26 cellular contexts compared by ENCODE assay signal in genomic region chr3:5239602-5240001, GRCh38. TPM values are rescaled to one million over a fixed set of nuclear protein-coding genes. Genes with fewer than 3 reads are reported as not detected.
A peak's percentile ranks its signal among the peaks of the same experiment; 100 is the strongest.
DNase-seq lines count a peak whose midpoint lies in the region; ATAC-seq and TF ChIP-seq lines count a peak whose summit lies in the region.
"Had no signal": no experiment of that assay in that cellular context is flagged by ENCODE, and none has a peak within 500 bp of the region (broad histone marks: within the 10 kb centered on the region; RNA-seq: fewer than 3 reads in every experiment).

No MANE protein-coding gene starts in this region.

- CTCF ChIA-PET in activated CD8-positive, alpha-beta T cell treated with anti-CD3 and anti-CD28 coated beads for 36 hours (lab: Charles Lee) = no interaction called here
- CTCF ChIA-PET in activated CD8-positive, alpha-beta T cell treated with anti-CD3 and anti-CD28 coated beads, Interleukin-2, amount 10 ng/mL, durations not matched to agents 7 days and 5 days (lab: Charles Lee) = no interaction called here

- no peaks in the 10 kb centered on the region for H3K27me3 Mint-ChIP-seq in activated CD8-positive, alpha-beta T cell treated with anti-CD3 and anti-CD28 coated beads for 36 hours
- H3K27me3 Mint-ChIP-seq in activated CD8-positive, alpha-beta T cell treated with anti-CD3 and anti-CD28 coated beads, Interleukin-2, amount 10 ng/mL, durations not matched to agents 7 days and 5 days (ENCODE audit: low read depth) = no peaks in the 10 kb centered on the region
- H3K27me3 Mint-ChIP-seq: activated naive CD4-positive, alpha-beta T cell treated with anti-CD3 and anti-CD28 coated beads, Interleukin-2, amount 50 U/mL, for 24 hours; brain; dendritic cell treated with granulocyte-macrophage colony-stimulating factor and Interleukin-4, amounts not matched to agents 40 ng/mL and 50 ng/mL, for 4 days had no signal

- H2BK120ac ChIP-seq in mesendoderm (ENCODE audit: low read depth, low read length) = no peak overlapping the region

- no peak overlapping the region for H3K23ac ChIP-seq in mesendoderm (ENCODE audit: low read length)

- H2AK5ac ChIP-seq in mesendoderm (ENCODE audit: low read length) = no peak overlapping the region

- no peaks in the 10 kb centered on the region for H3K9me3 ChIP-seq in hepatocyte (ENCODE audit: low read depth)

- peaks cover 6% of the 10 kb centered on the region for H3K4me1 Mint-ChIP-seq in activated CD8-positive, alpha-beta T cell treated with anti-CD3 and anti-CD28 coated beads for 36 hours (ENCODE audit: low read depth)
- no peaks in the 10 kb centered on the region for H3K4me1 Mint-ChIP-seq in activated CD8-positive, alpha-beta T cell treated with anti-CD3 and anti-CD28 coated beads, Interleukin-2, amount 10 ng/mL, durations not matched to agents 7 days and 5 days (ENCODE audit: low read depth)
- H3K4me1 Mint-ChIP-seq: activated naive CD4-positive, alpha-beta T cell treated with anti-CD3 and anti-CD28 coated beads, Interleukin-2, amount 50 U/mL, for 24 hours; brain had no signal

- POLR2A ChIA-PET in activated CD8-positive, alpha-beta T cell treated with anti-CD3 and anti-CD28 coated beads for 36 hours (lab: Charles Lee) = no interaction called here
- POLR2A ChIA-PET in activated CD8-positive, alpha-beta T cell treated with anti-CD3 and anti-CD28 coated beads, Interleukin-2, amount 10 ng/mL, durations not matched to agents 7 days and 5 days (lab: Charles Lee) = no interaction called here

- WGBS in mesendoderm (ENCODE audit: extremely low coverage, insufficient coverage, low lambda C conversion rate) = no CpG with 5 or more reads among the region's 4 CpGs
- WGBS in hepatocyte (ENCODE audit: low lambda C conversion rate, missing lambda C conversion rate) = 53% methylated on average over 4 of the region's 4 CpGs

- H3K36me3 ChIP-seq in mesendoderm (ENCODE audit: control insufficient read depth, insufficient read depth, low read length) = no peaks in the 10 kb centered on the region
- H3K36me3 ChIP-seq in hepatocyte (replicated peaks; ENCODE audit: insufficient read depth, low read depth) = no peaks in the 10 kb centered on the region

- H3K36me3 Mint-ChIP-seq in activated CD8-positive, alpha-beta T cell treated with anti-CD3 and anti-CD28 coated beads for 36 hours (ENCODE audit: low read depth) = no peaks in the 10 kb centered on the region
- H3K36me3 Mint-ChIP-seq in activated CD8-positive, alpha-beta T cell treated with anti-CD3 and anti-CD28 coated beads, Interleukin-2, amount 10 ng/mL, durations not matched to agents 7 days and 5 days (ENCODE audit: low read depth) = peaks cover 6% of the 10 kb centered on the region
- H3K36me3 Mint-ChIP-seq: brain had no signal

- no peak overlapping the region for H3K27ac Mint-ChIP-seq in activated CD8-positive, alpha-beta T cell treated with anti-CD3 and anti-CD28 coated beads for 36 hours
- H3K27ac Mint-ChIP-seq in activated CD8-positive, alpha-beta T cell treated with anti-CD3 and anti-CD28 coated beads, Interleukin-2, amount 10 ng/mL, durations not matched to agents 7 days and 5 days = no peak overlapping the region
- H3K27ac Mint-ChIP-seq: activated naive CD4-positive, alpha-beta T cell treated with anti-CD3 and anti-CD28 coated beads, Interleukin-2, amount 50 U/mL, for 24 hours; brain; dendritic cell treated with granulocyte-macrophage colony-stimulating factor and Interleukin-4, amounts not matched to agents 40 ng/mL and 50 ng/mL, for 4 days; natural killer cell treated with Interleukin-12 subunit alpha and Interleukin-12 subunit beta and Interleukin-15 and Interleukin-18, amount 100 ng/mL, for 72 hours had no signal

- no peak overlapping the region for H3K4me3 Mint-ChIP-seq in activated CD8-positive, alpha-beta T cell treated with anti-CD3 and anti-CD28 coated beads for 36 hours
- H3K4me3 Mint-ChIP-seq in activated CD8-positive, alpha-beta T cell treated with anti-CD3 and anti-CD28 coated beads, Interleukin-2, amount 10 ng/mL, durations not matched to agents 7 days and 5 days = no peak overlapping the region
- H3K4me3 Mint-ChIP-seq: activated naive CD4-positive, alpha-beta T cell treated with anti-CD3 and anti-CD28 coated beads, Interleukin-2, amount 50 U/mL, for 24 hours; brain; dendritic cell treated with granulocyte-macrophage colony-stimulating factor and Interleukin-4, amounts not matched to agents 40 ng/mL and 50 ng/mL, for 4 days; natural killer cell treated with Interleukin-12 subunit alpha and Interleukin-12 subunit beta and Interleukin-15 and Interleukin-18, amount 100 ng/mL, for 72 hours had no signal

- H3K4ac ChIP-seq in mesendoderm (ENCODE audit: low read depth, low read length) = no peak overlapping the region

- peak; percentile 53 for ATAC-seq in activated CD8-positive, alpha-beta T cell treated with anti-CD3 and anti-CD28 coated beads for 36 hours
- no peak for ATAC-seq in activated CD8-positive, alpha-beta T cell treated with anti-CD3 and anti-CD28 coated beads, Interleukin-2, amount 10 ng/mL, durations not matched to agents 7 days and 5 days
- ATAC-seq: A549; left cardiac atrium; natural killer cell treated with Interleukin-12 subunit alpha and Interleukin-12 subunit beta and Interleukin-15 and Interleukin-18, amount 100 ng/mL, for 72 hours had no signal

- H4K20me1 ChIP-seq in hepatocyte (ENCODE audit: insufficient read depth, poor library complexity, severe bottlenecking) = no peaks in the 10 kb centered on the region
- H4K20me1 ChIP-seq: BLaER1 treated with 17β-estradiol and CSF1 and Interleukin-3, amounts not matched to agents 10 nM and 100 nM had no signal

- H3K27ac ChIP-seq in mesendoderm (ENCODE audit: low read depth, low read length) (no peak overlapping the region), hepatocyte (no peak overlapping the region)
- H3K27ac ChIP-seq: A549; BLaER1 treated with 17β-estradiol and CSF1 and Interleukin-3, amounts not matched to agents 10 nM and 100 nM; HL-60; VCaP had no signal

- H3K9me3 Mint-ChIP-seq in activated CD8-positive, alpha-beta T cell treated with anti-CD3 and anti-CD28 coated beads for 36 hours = peaks cover 5% of the 10 kb centered on the region
- no peaks in the 10 kb centered on the region for H3K9me3 Mint-ChIP-seq in activated CD8-positive, alpha-beta T cell treated with anti-CD3 and anti-CD28 coated beads, Interleukin-2, amount 10 ng/mL, durations not matched to agents 7 days and 5 days (ENCODE audit: insufficient read depth)
- H3K9me3 Mint-ChIP-seq: activated naive CD4-positive, alpha-beta T cell treated with anti-CD3 and anti-CD28 coated beads, Interleukin-2, amount 50 U/mL, for 24 hours; natural killer cell treated with Interleukin-12 subunit alpha and Interleukin-12 subunit beta and Interleukin-15 and Interleukin-18, amount 100 ng/mL, for 72 hours had no signal

- H3K79me2 ChIP-seq in mesendoderm (ENCODE audit: control insufficient read depth, insufficient read depth, low read length) (no peaks in the 10 kb centered on the region), hepatocyte (no peaks in the 10 kb centered on the region)

- H3K18ac ChIP-seq in mesendoderm (ENCODE audit: low read length) = no peak overlapping the region

- no peak for TF ChIP-seq CTCF in activated CD8-positive, alpha-beta T cell treated with anti-CD3 and anti-CD28 coated beads for 36 hours (IDR thresholded peaks at IDR 0.05)
- TF ChIP-seq CTCF in hepatocyte (IDR thresholded peaks at IDR 0.05; ENCODE audit: poor library complexity) = no peak

- H4K5ac ChIP-seq in mesendoderm (ENCODE audit: low read length) = no peak overlapping the region

- H3K4me1 ChIP-seq in mesendoderm (ENCODE audit: control insufficient read depth, low read depth, low read length) (no peaks in the 10 kb centered on the region), hepatocyte (ENCODE audit: insufficient read depth) (no peaks in the 10 kb centered on the region)
- H3K4me1 ChIP-seq: A549; BLaER1 treated with 17β-estradiol and CSF1 and Interleukin-3, amounts not matched to agents 10 nM and 100 nM had no signal

- intact Hi-C loops in activated CD8-positive, alpha-beta T cell treated with anti-CD3 and anti-CD28 coated beads for 36 hours (cut with micrococcal nuclease) = no loop called here

- DNase-seq in activated CD8-positive, alpha-beta T cell treated with anti-CD3 and anti-CD28 coated beads for 36 hours = no peak
- no peak for DNase-seq in activated CD8-positive, alpha-beta T cell treated with anti-CD3 and anti-CD28 coated beads, Interleukin-2, amount 10 ng/mL, durations not matched to agents 7 days and 5 days
- DNase-seq in LHCN-M2 (ENCODE audit: low read depth) = peak; percentile 26
- peak; percentile 65 for DNase-seq in astrocyte of the hippocampus (ENCODE audit: low read depth, low spot score)
- DNase-seq in mesendoderm = peak; percentile 21
- no peak for DNase-seq in DMS153 (lab: John Stamatoyannopoulos, UW)
- no peak for DNase-seq in hepatocyte (ENCODE audit: low spot score)
- no peak for DNase-seq in SHP77 treated with DMSO at 0.1 percent for 48 hours (lab: John Stamatoyannopoulos, UW)
- DNase-seq: activated CD4-positive, alpha-beta T cell treated with anti-CD3 and anti-CD28 coated beads, Interleukin-2, amount 50 U/mL, for 4 hours; activated T-cell treated with anti-CD3 and anti-CD28 coated beads, Interleukin-2, amount 50 U/mL, for 1 hour; foreskin fibroblast; GDM1; left cardiac atrium; NCI-H1048; NCI-H2029; NCI-H510A; Right ventricle myocardium superior; stimulated activated CD4-positive, alpha-beta T cell treated with anti-CD3 and anti-CD28 coated beads, Interleukin-2, amount 100 ng/mL, for 48 hours had no signal

- H3K9ac ChIP-seq in mesendoderm (ENCODE audit: low read length) = no peak overlapping the region
- H3K9ac ChIP-seq: BLaER1 treated with 17β-estradiol and CSF1 and Interleukin-3, amounts not matched to agents 10 nM and 100 nM had no signal

- no peak overlapping the region for H4K8ac ChIP-seq in mesendoderm (ENCODE audit: low read depth, low read length)

- no peak overlapping the region for H2BK15ac ChIP-seq in mesendoderm (replicated peaks; ENCODE audit: low read depth)

- H2BK5ac ChIP-seq in mesendoderm (ENCODE audit: low read length) = no peak overlapping the region

- no peaks in the 10 kb centered on the region for H3K9me2 ChIP-seq in hepatocyte (replicated peaks; ENCODE audit: insufficient read depth)

- H3K56ac ChIP-seq in mesendoderm (ENCODE audit: low read length) = no peak overlapping the region

- H2AFZ ChIP-seq in hepatocyte = no peak overlapping the region

- H3K79me1 ChIP-seq in mesendoderm (ENCODE audit: low read length) = no peaks in the 10 kb centered on the region

- H3K27me3 ChIP-seq in mesendoderm (ENCODE audit: insufficient read depth, low read length, poor library complexity) (no peaks in the 10 kb centered on the region), hepatocyte (no peaks in the 10 kb centered on the region)
- H3K27me3 ChIP-seq: BLaER1 treated with 17β-estradiol and CSF1 and Interleukin-3, amounts not matched to agents 10 nM and 100 nM had no signal

- H3K4me2 ChIP-seq in mesendoderm (ENCODE audit: low read length) (no peak overlapping the region), hepatocyte (no peak overlapping the region)
- H3K4me2 ChIP-seq: A549; BLaER1 treated with 17β-estradiol and CSF1 and Interleukin-3, amounts not matched to agents 10 nM and 100 nM had no signal

- H3K4me3 ChIP-seq in mesendoderm (ENCODE audit: low read length) = no peak overlapping the region
- H3K4me3 ChIP-seq in hepatocyte = no peak overlapping the region
- H3K4me3 ChIP-seq: A549; BLaER1 treated with 17β-estradiol and CSF1 and Interleukin-3, amounts not matched to agents 10 nM and 100 nM had no signal

RNA-seq across cellular contexts. Expression of gene EDEM1, which starts 52.1 kb away (rescaled TPM):
- total RNA-seq in activated CD8-positive, alpha-beta T cell treated with anti-CD3 and anti-CD28 coated beads for 36 hours = 100 to 1,000 TPM; 156 to 159 TPM
- total RNA-seq in activated CD8-positive, alpha-beta T cell treated with anti-CD3 and anti-CD28 coated beads, Interleukin-2, amount 10 ng/mL, durations not matched to agents 7 days and 5 days = 10 to 100 TPM; 81.7 to 84.3 TPM
- total RNA-seq in LHCN-M2 (2014; rRNA removed) = 25.6 and 25.7 TPM in 2 replicates
- polyA plus RNA-seq in LHCN-M2 (2012) = 8.9 TPM
- 4.2 TPM for polyA plus RNA-seq in mesendoderm (2013, experiment 1 of 2)
- 4.4 TPM for polyA plus RNA-seq in mesendoderm (2013, experiment 2 of 2)
- 39.2 and 58.3 TPM in 2 replicates for total RNA-seq in hepatocyte
- 18.5 and 22.6 TPM in 2 replicates for polyA plus RNA-seq in hepatocyte

Comparison
In these comparisons a context has a peak if more than half of its experiments do, and no peak if none do; other contexts are left out.
1. DNase-seq: peak in LHCN-M2 (single experiment), astrocyte of the hippocampus (single experiment) and mesendoderm (single experiment); none in activated CD8-positive, alpha-beta T cell treated with anti-CD3 and anti-CD28 coated beads for 36 hours (single experiment), activated CD8-positive, alpha-beta T cell treated with anti-CD3 and anti-CD28 coated beads, Interleukin-2, amount 10 ng/mL, durations not matched to agents 7 days and 5 days (single experiment), DMS153 (single experiment), hepatocyte (single experiment) and SHP77 treated with DMSO at 0.1 percent for 48 hours (single experiment).